ENCODE assay signal across 25 cellular contexts in the genomic region with DNA sequence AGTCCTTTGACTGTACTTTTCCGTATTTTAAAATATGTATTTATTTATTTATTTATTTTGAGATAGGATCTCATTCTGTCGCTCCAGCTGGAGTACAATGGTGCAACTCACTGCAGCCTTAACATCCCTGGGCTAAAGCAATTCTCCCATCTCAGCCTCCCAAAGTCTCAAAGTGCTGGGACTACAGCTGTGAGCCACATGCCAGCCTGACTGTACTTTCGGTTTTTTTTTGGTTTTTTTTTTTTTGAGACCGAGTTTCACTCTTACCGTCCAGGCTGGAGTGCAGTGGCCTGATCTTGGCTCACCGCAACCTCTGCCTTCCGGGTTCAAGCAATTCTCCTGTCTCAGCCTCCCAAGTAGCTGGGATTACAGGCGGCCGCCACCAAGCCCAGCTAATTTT.
"Had no signal": no experiment of that assay in that cellular context is flagged by ENCODE, and none has a peak within 500 bp of the region (broad histone marks: within the 10 kb centered on the region; RNA-seq: fewer than 3 reads in every experiment).

No MANE protein-coding gene starts in this region.

- H3K27me3 ChIP-seq: right atrium auricular region, tibial artery, upper lobe of right lung had no signal

- DNase-seq: activated CD4-positive, alpha-beta T cell treated with anti-CD3 and anti-CD28 coated beads for 1 hour; activated CD4-positive, alpha-beta T cell treated with anti-CD3 and anti-CD28 coated beads, Interleukin-2, amount 50 U/mL, for 1 hour; activated CD8-positive, alpha-beta T cell treated with anti-CD3 and anti-CD28 coated beads for 36 hours; activated gamma-delta T cell treated with Interleukin-2 at 50 U/mL for 16 hours; activated naive CD8-positive, alpha-beta T cell treated with anti-CD3 and anti-CD28 coated beads, Interleukin-2, amount 50 U/mL, for 24 hours; activated T-cell treated with anti-CD3 and anti-CD28 coated beads, Interleukin-2, amount 50 U/mL, for 4 hours; amygdala; central memory CD4-positive, alpha-beta T cell; endodermal cell; left cardiac atrium; left ventricle myocardium superior; mucosa of descending colon; stimulated activated CD4-positive, alpha-beta T cell treated with anti-CD3 and anti-CD28 coated beads, Interleukin-15, amount 100 ng/mL, for 24 hours; stimulated activated CD4-positive, alpha-beta T cell treated with anti-CD3 and anti-CD28 coated beads, Interleukin-2, amount 100 ng/mL, for 24 hours; stimulated activated naive CD4-positive, alpha-beta T cell; tibial artery; upper lobe of right lung had no signal

- H3K4me3 ChIP-seq: breast epithelium, mucosa of descending colon, right atrium auricular region, suprapubic skin, tibial artery, upper lobe of right lung had no signal

- H3K27ac Mint-ChIP-seq: activated CD8-positive, alpha-beta T cell treated with anti-CD3 and anti-CD28 coated beads for 36 hours; activated naive CD4-positive, alpha-beta T cell treated with anti-CD3 and anti-CD28 coated beads, Interleukin-2, amount 50 U/mL, for 24 hours; activated naive CD8-positive, alpha-beta T cell treated with anti-CD3 and anti-CD28 coated beads, Interleukin-2, amount 50 U/mL, for 24 hours; activated T-helper 17 cell treated with anti-CD3 and anti-CD28 coated beads, Interleukin-2, amount 50 U/mL, for 72 hours; endodermal cell; natural killer cell treated with Interleukin-12 subunit alpha and Interleukin-12 subunit beta and Interleukin-15 and Interleukin-18, amount 100 ng/mL, for 72 hours; WTC11 had no signal

- H3K9me3 Mint-ChIP-seq: activated CD8-positive, alpha-beta T cell treated with anti-CD3 and anti-CD28 coated beads for 36 hours; activated naive CD4-positive, alpha-beta T cell treated with anti-CD3 and anti-CD28 coated beads, Interleukin-2, amount 50 U/mL, for 24 hours; activated naive CD8-positive, alpha-beta T cell treated with anti-CD3 and anti-CD28 coated beads, Interleukin-2, amount 50 U/mL, for 24 hours; activated T-cell treated with anti-CD3 and anti-CD28 coated beads, Interleukin-2, amount 50 U/mL, for 4 hours; activated T-helper 17 cell treated with anti-CD3 and anti-CD28 coated beads, Interleukin-2, amount 50 U/mL, for 72 hours; endodermal cell; natural killer cell treated with Interleukin-12 subunit alpha and Interleukin-12 subunit beta and Interleukin-15 and Interleukin-18, amount 100 ng/mL, for 72 hours; WTC11 had no signal

- H3K4me1 ChIP-seq: breast epithelium, right atrium auricular region, suprapubic skin, upper lobe of right lung had no signal

- H3K36me3 Mint-ChIP-seq: natural killer cell treated with Interleukin-12 subunit alpha and Interleukin-12 subunit beta and Interleukin-15 and Interleukin-18, amount 100 ng/mL, for 72 hours; WTC11 had no signal

- H3K4me3 Mint-ChIP-seq: activated CD8-positive, alpha-beta T cell treated with anti-CD3 and anti-CD28 coated beads for 36 hours; activated naive CD4-positive, alpha-beta T cell treated with anti-CD3 and anti-CD28 coated beads, Interleukin-2, amount 50 U/mL, for 24 hours; activated naive CD8-positive, alpha-beta T cell treated with anti-CD3 and anti-CD28 coated beads, Interleukin-2, amount 50 U/mL, for 24 hours; activated T-cell treated with anti-CD3 and anti-CD28 coated beads, Interleukin-2, amount 50 U/mL, for 4 hours; activated T-helper 17 cell treated with anti-CD3 and anti-CD28 coated beads, Interleukin-2, amount 50 U/mL, for 72 hours; natural killer cell treated with Interleukin-12 subunit alpha and Interleukin-12 subunit beta and Interleukin-15 and Interleukin-18, amount 100 ng/mL, for 72 hours had no signal

- ATAC-seq: activated CD8-positive, alpha-beta T cell treated with anti-CD3 and anti-CD28 coated beads for 36 hours; activated naive CD8-positive, alpha-beta T cell treated with anti-CD3 and anti-CD28 coated beads, Interleukin-2, amount 50 U/mL, for 24 hours; activated T-cell treated with anti-CD3 and anti-CD28 coated beads, Interleukin-2, amount 50 U/mL, for 4 hours; activated T-helper 17 cell treated with anti-CD3 and anti-CD28 coated beads, Interleukin-2, amount 50 U/mL, for 72 hours; esophagus mucosa; left cardiac atrium; left ventricle myocardium superior; mucosa of descending colon; natural killer cell treated with Interleukin-12 subunit alpha and Interleukin-12 subunit beta and Interleukin-15 and Interleukin-18, amount 100 ng/mL, for 72 hours; upper lobe of right lung had no signal

- H3K4me1 Mint-ChIP-seq: activated naive CD4-positive, alpha-beta T cell treated with anti-CD3 and anti-CD28 coated beads, Interleukin-2, amount 50 U/mL, for 24 hours; activated T-helper 17 cell treated with anti-CD3 and anti-CD28 coated beads, Interleukin-2, amount 50 U/mL, for 72 hours; endodermal cell; WTC11 had no signal

- H3K27ac ChIP-seq: breast epithelium, right atrium auricular region, suprapubic skin, tibial artery, upper lobe of right lung had no signal

- H3K9me3 ChIP-seq: breast epithelium, mucosa of descending colon, right atrium auricular region, suprapubic skin, tibial artery, upper lobe of right lung had no signal
